Comparison of ENCODE assay signal across 8 cellular contexts in the genomic region with DNA sequence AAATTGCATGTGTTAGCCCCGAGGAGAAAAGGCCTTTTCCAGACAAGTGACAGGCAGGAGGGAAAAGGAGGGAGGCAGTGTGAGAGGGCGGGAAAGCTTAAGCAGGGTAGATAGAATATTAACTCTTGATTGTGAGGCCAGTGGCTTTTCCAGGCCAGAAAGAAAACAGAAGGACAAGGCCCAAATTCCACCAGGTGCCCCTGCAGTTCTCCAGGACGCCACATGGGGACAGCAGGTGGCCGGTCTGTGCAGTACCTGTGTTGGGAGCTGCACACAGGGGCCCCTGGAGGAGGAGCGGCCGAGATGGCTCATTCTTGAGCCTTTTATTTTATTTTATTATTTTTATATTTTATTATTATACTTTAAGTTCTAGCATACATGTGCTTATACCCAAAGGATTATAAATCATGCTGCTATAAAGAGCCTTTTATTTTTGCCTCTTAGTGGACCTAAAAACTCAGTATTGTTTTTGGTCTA.
A peak's percentile ranks its signal among the peaks of the same experiment; 100 is the strongest.
DNase-seq lines count a peak whose midpoint lies in the region; ATAC-seq, FAIRE-seq and TF ChIP-seq lines count a peak whose summit lies in the region.

No MANE protein-coding gene starts in this region.

- peak; percentile 77 for ATAC-seq in HG02981 (IDR thresholded peaks at IDR 0.05; ENCODE audit: unreplicated experiment)
- ATAC-seq in GM21737 (IDR thresholded peaks at IDR 0.05; ENCODE audit: unreplicated experiment) = no peak

- no peak for TF ChIP-seq POLR2A in H54 (IDR thresholded peaks at IDR 0.05; ENCODE audit: low read depth, low read length)

- peak; percentile 6 for DNase-seq in NCI-H1436 (lab: John Stamatoyannopoulos, UW)
- no peak for DNase-seq in NCI-H1436 treated with DMSO at 0.1 percent for 48 hours (lab: John Stamatoyannopoulos, UW)
- peak; percentile 34 for DNase-seq in T follicular helper cell (ENCODE audit: low read depth)
- peak; percentile 75 for DNase-seq in dermis blood vessel endothelial cell
- peak; percentile 35 for DNase-seq in myocyte (ENCODE audit: low read depth)
- no peak for DNase-seq in H54 (ENCODE audit: insufficient read length, low spot score)

- no peak for FAIRE-seq in H54 (lab: Jason Lieb, UNC)

Comparison
In these comparisons a context has a peak if more than half of its experiments do, and no peak if none do; other contexts are left out.
1. DNase-seq: peak in NCI-H1436 (single experiment), T follicular helper cell (single experiment), dermis blood vessel endothelial cell (single experiment) and myocyte (single experiment); none in NCI-H1436 treated with DMSO at 0.1 percent for 48 hours (single experiment) and H54 (single experiment).